In the genomic region with DNA sequence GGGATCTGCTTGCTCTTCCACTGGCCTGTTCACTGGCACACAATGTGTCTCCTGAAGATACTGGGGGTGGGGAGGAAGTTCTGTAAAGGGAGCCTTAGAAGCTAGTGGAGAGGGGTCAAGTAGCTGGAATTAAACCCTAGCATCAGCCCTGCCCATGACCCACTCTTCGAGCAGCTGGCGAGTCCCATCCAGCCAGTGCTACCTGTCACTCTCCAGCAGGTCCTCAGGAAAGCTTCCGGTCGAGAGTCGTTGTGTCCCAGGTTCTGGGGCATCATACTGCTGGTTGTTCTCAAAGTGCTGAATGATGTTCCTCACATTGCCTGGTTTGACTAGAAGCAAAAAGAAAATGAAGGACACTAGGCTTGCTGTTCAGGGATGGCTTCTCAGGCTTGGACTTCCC, we compare ENCODE assay signal across 33 cellular contexts. TPM values are rescaled to one million over a fixed set of nuclear protein-coding genes. Genes with fewer than 3 reads are reported as not detected.
"Had no signal": no experiment of that assay in that cellular context is flagged by ENCODE, and none has a peak within 500 bp of the region (broad histone marks: within the 10 kb centered on the region; RNA-seq: fewer than 3 reads in every experiment).

No MANE protein-coding gene starts in this region.

- H3K4me3 ChIP-seq: pancreas, prostate gland, right atrium auricular region, right lobe of liver, skin epidermis, smooth muscle cell, spleen, suprapubic skin, testis, tibial artery, transverse colon, upper lobe of right lung, vagina had no signal

- H3K4me3 Mint-ChIP-seq: naive thymus-derived CD8-positive, alpha-beta T cell; natural killer cell treated with Interleukin-12 subunit alpha and Interleukin-12 subunit beta and Interleukin-15 and Interleukin-18, amount 100 ng/mL, for 72 hours; nephron progenitor cell; neural crest cell; stimulated activated memory B cell treated with anti-CD40 and anti-IgM and Interleukin-4, amounts not matched to agents 10 μg/mL and 1 μg/mL and 100 μg/mL, for 72 hours; stimulated activated naive CD8-positive, alpha-beta T cell treated with anti-CD3 and anti-CD28 coated beads, Interleukin-15, amount 100 ng/mL, for 72 hours; type B pancreatic cell had no signal

- H3K4me1 Mint-ChIP-seq: naive thymus-derived CD8-positive, alpha-beta T cell; nephron progenitor cell; neural crest cell; stimulated activated memory B cell treated with anti-CD40 and anti-IgM and Interleukin-4, amounts not matched to agents 10 μg/mL and 1 μg/mL and 100 μg/mL, for 72 hours; stimulated activated naive CD8-positive, alpha-beta T cell treated with anti-CD3 and anti-CD28 coated beads, Interleukin-15, amount 100 ng/mL, for 72 hours had no signal

- H3K4me1 ChIP-seq: pancreas, prostate gland, right atrium auricular region, right lobe of liver, spleen, suprapubic skin, testis, tibial artery, transverse colon, upper lobe of right lung, vagina had no signal

- H3K27ac Mint-ChIP-seq: natural killer cell treated with Interleukin-12 subunit alpha and Interleukin-12 subunit beta and Interleukin-15 and Interleukin-18, amount 100 ng/mL, for 72 hours; nephron progenitor cell; stimulated activated memory B cell treated with anti-CD40 and anti-IgM and Interleukin-4, amounts not matched to agents 10 μg/mL and 1 μg/mL and 100 μg/mL, for 72 hours; type B pancreatic cell had no signal

- H3K27me3 Mint-ChIP-seq: stimulated activated memory B cell treated with anti-CD40 and anti-IgM and Interleukin-4, amounts not matched to agents 10 μg/mL and 1 μg/mL and 100 μg/mL, for 72 hours; stimulated activated naive CD8-positive, alpha-beta T cell treated with anti-CD3 and anti-CD28 coated beads, Interleukin-15, amount 100 ng/mL, for 72 hours; type B pancreatic cell had no signal

- H3K27me3 ChIP-seq: neutrophil, pancreas, right atrium auricular region, right lobe of liver, spleen, suprapubic skin, testis, tibial artery, transverse colon, upper lobe of right lung, vagina had no signal

- H3K9me3 ChIP-seq: neutrophil, pancreas, prostate gland, right atrium auricular region, right lobe of liver, spleen, suprapubic skin, testis, tibial artery, transverse colon, upper lobe of right lung, vagina had no signal

- H3K9me3 Mint-ChIP-seq: naive thymus-derived CD8-positive, alpha-beta T cell; natural killer cell treated with Interleukin-12 subunit alpha and Interleukin-12 subunit beta and Interleukin-15 and Interleukin-18, amount 100 ng/mL, for 72 hours; nephron progenitor cell; neural crest cell; stimulated activated memory B cell treated with anti-CD40 and anti-IgM and Interleukin-4, amounts not matched to agents 10 μg/mL and 1 μg/mL and 100 μg/mL, for 72 hours; stimulated activated naive CD8-positive, alpha-beta T cell treated with anti-CD3 and anti-CD28 coated beads, Interleukin-15, amount 100 ng/mL, for 72 hours; type B pancreatic cell had no signal

- DNase-seq: nephron progenitor cell; nucleus accumbens; pancreas; retina; right lobe of liver; spleen; stimulated activated CD4-positive, alpha-beta T cell treated with anti-CD3 and anti-CD28 coated beads, Interleukin-12 subunit alpha, Interleukin-12 subunit beta, amount 100 ng/mL, for 4 hours; stimulated activated CD4-positive, alpha-beta T cell treated with anti-CD3 and anti-CD28 coated beads, Interleukin-1b, Interleukin-23, amount 100 ng/mL, for 48 hours; stimulated activated CD4-positive, alpha-beta T cell treated with anti-CD3 and anti-CD28 coated beads, Interleukin-4, amount 100 ng/mL, for 1 hour; stimulated activated CD4-positive, alpha-beta T cell treated with anti-CD3 and anti-CD28 coated beads, Interleukin-4, amount 100 ng/mL, for 4 hours; stimulated activated CD8-positive, alpha-beta memory T cell treated with anti-CD3 and anti-CD28 coated beads, Interleukin-4, amount 100 ng/mL, for 48 hours; stimulated activated naive CD4-positive, alpha-beta T cell; stimulated activated naive CD8-positive, alpha-beta T cell treated with anti-CD3 and anti-CD28 coated beads, Interleukin-15, amount 100 ng/mL, for 72 hours; stimulated activated naive CD8-positive, alpha-beta T cell treated with anti-CD3 and anti-CD28 coated beads, Interleukin-15, Interleukin-2, amounts not matched to agents 100 U/mL and 50 U/mL, for 24 hours; substantia nigra; testis; transverse colon; upper lobe of right lung had no signal

- H3K36me3 Mint-ChIP-seq: natural killer cell treated with Interleukin-12 subunit alpha and Interleukin-12 subunit beta and Interleukin-15 and Interleukin-18, amount 100 ng/mL, for 72 hours had no signal

- H3K27ac ChIP-seq: neutrophil, pancreas, prostate gland, right atrium auricular region, right lobe of liver, skin epidermis, spleen, suprapubic skin, testis, tibial artery, transverse colon, upper lobe of right lung, vagina had no signal

- ATAC-seq: naive thymus-derived CD8-positive, alpha-beta T cell; natural killer cell treated with Interleukin-12 subunit alpha and Interleukin-12 subunit beta and Interleukin-15 and Interleukin-18, amount 100 ng/mL, for 72 hours; pancreas; right lobe of liver; stimulated activated memory B cell treated with anti-CD40 and anti-IgM and Interleukin-4, amounts not matched to agents 10 μg/mL and 1 μg/mL and 100 μg/mL, for 72 hours; stimulated activated naive CD8-positive, alpha-beta T cell treated with anti-CD3 and anti-CD28 coated beads, Interleukin-15, amount 100 ng/mL, for 72 hours; stimulated activated naive CD8-positive, alpha-beta T cell treated with anti-CD3 and anti-CD28 coated beads, Interleukin-15, Interleukin-2, amounts not matched to agents 100 U/mL and 50 U/mL, for 24 hours; upper lobe of right lung had no signal

RNA-seq across cellular contexts. Expression of a gene that starts 30.9 kb away (rescaled TPM):
- total RNA-seq: naive thymus-derived CD8-positive, alpha-beta T cell; natural killer cell treated with Interleukin-12 subunit alpha and Interleukin-12 subunit beta and Interleukin-15 and Interleukin-18, amount 100 ng/mL, for 72 hours; neural crest cell; omental fat pad; pancreas; posterior vena cava; right atrium auricular region; smooth muscle cell; suprapubic skin; vagina had no signal
- polyA plus RNA-seq: naive thymus-derived CD8-positive, alpha-beta T cell; smooth muscle cell had no signal

RNA-seq across cellular contexts. Expression of a gene that starts 57.9 kb away (rescaled TPM):
- polyA plus RNA-seq: naive thymus-derived CD8-positive, alpha-beta T cell had no signal
